Comparison of ENCODE assay signal across 29 cellular contexts in genomic region chr3:157373783-157374182, GRCh38.
A peak's percentile ranks its signal among the peaks of the same experiment; 100 is the strongest.
DNase-seq lines count a peak whose midpoint lies in the region; ATAC-seq, FAIRE-seq and TF ChIP-seq lines count a peak whose summit lies in the region.
"Had no signal": no experiment of that assay in that cellular context is flagged by ENCODE, and none has a peak within 500 bp of the region (broad histone marks: within the 10 kb centered on the region; RNA-seq: fewer than 3 reads in every experiment).

No MANE protein-coding gene starts in this region.

- no peak overlapping the region for H3K27ac Mint-ChIP-seq in astrocyte (ENCODE audit: unreplicated experiment)
- H3K27ac Mint-ChIP-seq in CD8-positive, alpha-beta T cell: no peak overlapping the region
- H3K27ac Mint-ChIP-seq: activated CD4-positive, alpha-beta T cell treated with anti-CD3 and anti-CD28 coated beads for 36 hours; T-helper 17 cell had no signal

- WGBS in GM23248 (ENCODE audit: low coverage in 1 of 2, low lambda C conversion rate in 2 of 2, missing lambda C conversion rate in 2 of 2), 2 experiments: 35 to 38% methylated on average over 6 of the region's 6 CpGs

- H3K4me2 ChIP-seq in GM23248 (ENCODE audit: unreplicated experiment) (peak overlapping the region; percentile 35), astrocyte (ENCODE audit: low read length) (peak overlapping the region; percentile 17), Karpas-422 (ENCODE audit: low read depth, low read length, poor library complexity, severe bottlenecking) (no peak overlapping the region)
- H3K4me2 ChIP-seq: BLaER1 had no signal

- no peaks in the 10 kb centered on the region for H3K9me3 Mint-ChIP-seq in astrocyte (ENCODE audit: unreplicated experiment)
- no peaks in the 10 kb centered on the region for H3K9me3 Mint-ChIP-seq in CD8-positive, alpha-beta T cell

- H3K4me1 ChIP-seq in A673 (ENCODE audit: insufficient read depth, low read length, poor library complexity, severe bottlenecking): peaks cover 29% of the 10 kb centered on the region
- peaks cover 30% of the 10 kb centered on the region for H3K4me1 ChIP-seq in GM23248 (ENCODE audit: insufficient read depth)
- H3K4me1 ChIP-seq in astrocyte (ENCODE audit: insufficient read depth, low read length): peaks cover 19% of the 10 kb centered on the region
- H3K4me1 ChIP-seq in Karpas-422 (ENCODE audit: low read length): no peaks in the 10 kb centered on the region
- no peaks in the 10 kb centered on the region for H3K4me1 ChIP-seq in CD8-positive, alpha-beta T cell (ENCODE audit: insufficient read depth, low read length)
- H3K4me1 ChIP-seq: BLaER1, SJCRH30 had no signal

- DNase-seq in A673 (ENCODE audit: low spot score) (peak; percentile 11), GM23248 (peak; percentile 32), astrocyte (ENCODE audit: low read depth) (peak; percentile 29), kidney glomerular epithelial cell (lab: John Stamatoyannopoulos, UW) (peak; percentile 34), Karpas-422 (no peak), OCI-M1 (lab: John Stamatoyannopoulos, UW) (no peak)
- DNase-seq in CD8-positive, alpha-beta T cell: no peak
- no peak for DNase-seq in stimulated activated CD8-positive, alpha-beta memory T cell treated with anti-CD3 and anti-CD28 coated beads, Interleukin-4, amount 100 ng/mL, for 48 hours
- DNase-seq: 8988T; activated CD4-positive, alpha-beta T cell treated with anti-CD3 and anti-CD28 coated beads for 36 hours; activated gamma-delta T cell; body of pancreas; cerebellar nuclear complex; COR-L47; DMS79 treated with DMSO at 0.1 percent for 48 hours; KBM-7; mucosa of descending colon; NCI-H1436; NCI-H510A treated with DMSO at 0.1 percent for 48 hours; posterior cingulate gyrus; SJCRH30; T-helper 17 cell; trophoblast cell had no signal

- TF ChIP-seq CTCF in A673 (conservative IDR thresholded peaks at IDR 0.05; ENCODE audit: low read depth, low read length): no peak
- TF ChIP-seq CTCF in astrocyte (IDR thresholded peaks at IDR 0.05; ENCODE audit: insufficient read depth, low read depth, low read length): no peak
- TF ChIP-seq CTCF in CD8-positive, alpha-beta T cell (IDR thresholded peaks at IDR 0.05): no peak

- no peaks in the 10 kb centered on the region for H3K9me2 ChIP-seq in GM23248 (ENCODE audit: insufficient read depth)
- no peaks in the 10 kb centered on the region for H3K9me2 ChIP-seq in Karpas-422 (replicated peaks; ENCODE audit: insufficient read depth, low read length)

- H3K79me2 ChIP-seq in GM23248 (ENCODE audit: insufficient read depth) (no peaks in the 10 kb centered on the region), astrocyte (ENCODE audit: insufficient read depth, low read length) (no peaks in the 10 kb centered on the region), Karpas-422 (ENCODE audit: low read length) (no peaks in the 10 kb centered on the region)

- H2AFZ ChIP-seq in GM23248 (peak overlapping the region; percentile 16; the same call in 1 of the 2 replicates), astrocyte (ENCODE audit: low read depth, low read length) (no peak overlapping the region), Karpas-422 (ENCODE audit: low read length) (no peak overlapping the region)

- CTCF ChIA-PET in A673 (lab: Charles Lee): no interaction called here
- CTCF ChIA-PET in CD8-positive, alpha-beta T cell (lab: Charles Lee): no interaction called here

- POLR2A ChIA-PET in A673 (lab: Charles Lee; ENCODE audit: low non-redundant PET): no interaction called here
- POLR2A ChIA-PET in CD8-positive, alpha-beta T cell (lab: Charles Lee): no interaction called here

- no peak overlapping the region for H3K9ac ChIP-seq in GM23248
- H3K9ac ChIP-seq in astrocyte (ENCODE audit: low read length): no peak overlapping the region
- H3K9ac ChIP-seq in Karpas-422 (ENCODE audit: low read length): no peak overlapping the region
- H3K9ac ChIP-seq: BLaER1 had no signal

- no TSS peak for BruUV-seq in A673 (replicated peaks; lab: Mats Ljungman, UMichigan)

- no peaks in the 10 kb centered on the region for H3K36me3 ChIP-seq in A673 (ENCODE audit: insufficient read depth, low read length, poor library complexity, severe bottlenecking)
- H3K36me3 ChIP-seq in GM23248 (ENCODE audit: low read depth): no peaks in the 10 kb centered on the region
- no peaks in the 10 kb centered on the region for H3K36me3 ChIP-seq in astrocyte (ENCODE audit: insufficient read depth, low read length)
- H3K36me3 ChIP-seq in Karpas-422 (ENCODE audit: insufficient read depth, low read length): no peaks in the 10 kb centered on the region
- H3K36me3 ChIP-seq in CD8-positive, alpha-beta T cell (ENCODE audit: insufficient read depth, low read length): no peaks in the 10 kb centered on the region
- H3K36me3 ChIP-seq: BLaER1, SJCRH30 had no signal

- no peak overlapping the region for H3K4me3 Mint-ChIP-seq in astrocyte (ENCODE audit: unreplicated experiment)
- H3K4me3 Mint-ChIP-seq in CD8-positive, alpha-beta T cell: no peak overlapping the region
- H3K4me3 Mint-ChIP-seq: activated CD4-positive, alpha-beta T cell treated with anti-CD3 and anti-CD28 coated beads for 36 hours; T-helper 17 cell had no signal

- no peaks in the 10 kb centered on the region for H3K9me3 ChIP-seq in A673 (ENCODE audit: low read depth, low read length, poor library complexity, severe bottlenecking)
- H3K9me3 ChIP-seq in GM23248 (ENCODE audit: low read depth): no peaks in the 10 kb centered on the region
- H3K9me3 ChIP-seq in astrocyte (ENCODE audit: insufficient read depth, low read depth, low read length): no peaks in the 10 kb centered on the region
- H3K9me3 ChIP-seq in Karpas-422 (ENCODE audit: low read length): no peaks in the 10 kb centered on the region
- H3K9me3 ChIP-seq in CD8-positive, alpha-beta T cell (ENCODE audit: low read length): no peaks in the 10 kb centered on the region
- H3K9me3 ChIP-seq: BLaER1, body of pancreas, mucosa of descending colon, SJCRH30 had no signal

- H3K4me3 ChIP-seq in A673 (ENCODE audit: low read depth, low read length, poor library complexity, severe bottlenecking) (no peak overlapping the region), GM23248 (no peak overlapping the region), astrocyte (ENCODE audit: insufficient read depth, low read depth, low read length) (no peak overlapping the region), Karpas-422 (ENCODE audit: low read length) (no peak overlapping the region)
- H3K4me3 ChIP-seq in CD8-positive, alpha-beta T cell (ENCODE audit: low read depth, low read length): no peak overlapping the region
- H3K4me3 ChIP-seq: BLaER1, body of pancreas, mucosa of descending colon, SJCRH30 had no signal

- peaks cover 7% of the 10 kb centered on the region for H3K27me3 ChIP-seq in A673 (replicated peaks; ENCODE audit: insufficient read depth, low read depth, low read length, poor library complexity)
- no peaks in the 10 kb centered on the region for H3K27me3 ChIP-seq in GM23248 (replicated peaks; ENCODE audit: insufficient read depth)
- no peaks in the 10 kb centered on the region for H3K27me3 ChIP-seq in astrocyte (ENCODE audit: insufficient read depth, low read length)
- no peaks in the 10 kb centered on the region for H3K27me3 ChIP-seq in Karpas-422 (ENCODE audit: low read length)
- no peaks in the 10 kb centered on the region for H3K27me3 ChIP-seq in CD8-positive, alpha-beta T cell (ENCODE audit: insufficient read depth, low read length)
- H3K27me3 ChIP-seq: BLaER1, body of pancreas, SJCRH30 had no signal

- H3K36me3 Mint-ChIP-seq in astrocyte (ENCODE audit: low read depth, unreplicated experiment): no peaks in the 10 kb centered on the region
- H3K36me3 Mint-ChIP-seq in CD8-positive, alpha-beta T cell: no peaks in the 10 kb centered on the region

- ATAC-seq in CD8-positive, alpha-beta T cell: no peak
- ATAC-seq: activated CD4-positive, alpha-beta T cell treated with anti-CD3 and anti-CD28 coated beads for 36 hours; body of pancreas; HCT116; mucosa of descending colon; sciatic nerve; T-helper 17 cell had no signal

- in situ Hi-C loops in GM23248 (cut with MboI): no loop called here

- peak; percentile 23 for FAIRE-seq in astrocyte (lab: Jason Lieb, UNC)
- FAIRE-seq: GM12891, keratinocyte, RCC 7860 had no signal

- no peaks in the 10 kb centered on the region for H3F3A ChIP-seq in GM23248 (ENCODE audit: insufficient read depth)

- no peaks in the 10 kb centered on the region for H3K27me3 Mint-ChIP-seq in astrocyte (ENCODE audit: low read depth, unreplicated experiment)
- no peaks in the 10 kb centered on the region for H3K27me3 Mint-ChIP-seq in CD8-positive, alpha-beta T cell (ENCODE audit: low read depth)
- H3K27me3 Mint-ChIP-seq: activated CD4-positive, alpha-beta T cell treated with anti-CD3 and anti-CD28 coated beads for 36 hours; T-helper 17 cell had no signal

- intact Hi-C loops in A673 (cut with micrococcal nuclease; ENCODE audit: unreplicated experiment): no loop called here
- intact Hi-C loops in CD8-positive, alpha-beta T cell (cut with DNase I, micrococcal nuclease): no loop called here

- H4K20me1 ChIP-seq in GM23248 (ENCODE audit: insufficient read depth) (no peaks in the 10 kb centered on the region), astrocyte (ENCODE audit: insufficient read depth, low read length) (no peaks in the 10 kb centered on the region), Karpas-422 (ENCODE audit: insufficient read depth, low read depth, low read length) (no peaks in the 10 kb centered on the region)
- H4K20me1 ChIP-seq: BLaER1 had no signal

- H3K27ac ChIP-seq in A673 (ENCODE audit: low read depth, low read length, poor library complexity, severe bottlenecking) (no peak overlapping the region), GM23248 (no peak overlapping the region), astrocyte (ENCODE audit: low read depth, low read length) (peak overlapping the region; percentile 34), Karpas-422 (ENCODE audit: low read length) (no peak overlapping the region)
- no peak overlapping the region for H3K27ac ChIP-seq in CD8-positive, alpha-beta T cell (ENCODE audit: low read depth, low read length)
- H3K27ac ChIP-seq: BLaER1, body of pancreas, SJCRH30 had no signal

- H3K4me1 Mint-ChIP-seq in astrocyte (ENCODE audit: low read depth, unreplicated experiment): no peaks in the 10 kb centered on the region
- no peaks in the 10 kb centered on the region for H3K4me1 Mint-ChIP-seq in CD8-positive, alpha-beta T cell (ENCODE audit: low read depth)
- H3K4me1 Mint-ChIP-seq: activated CD4-positive, alpha-beta T cell treated with anti-CD3 and anti-CD28 coated beads for 36 hours had no signal

Comparison
In these comparisons a context has a peak if more than half of its experiments do, and no peak if none do; other contexts are left out.
1. DNase-seq: peak in A673 (single experiment), GM23248 (single experiment), astrocyte (single experiment) and kidney glomerular epithelial cell (single experiment); none in Karpas-422 (single experiment), CD8-positive, alpha-beta T cell (0 of 7), OCI-M1 (single experiment) and stimulated activated CD8-positive, alpha-beta memory T cell treated with anti-CD3 and anti-CD28 coated beads, Interleukin-4, amount 100 ng/mL, for 48 hours (single experiment).